21 cellular contexts compared by ENCODE assay signal in genomic region chr1:230284891-230285290, GRCh38.
DNase-seq lines count a peak whose midpoint lies in the region; ATAC-seq and TF ChIP-seq lines count a peak whose summit lies in the region.
"Had no signal": no experiment of that assay in that cellular context is flagged by ENCODE, and none has a peak within 500 bp of the region (broad histone marks: within the 10 kb centered on the region; RNA-seq: fewer than 3 reads in every experiment).

No MANE protein-coding gene starts in this region.

- WGBS in spleen, 5 donors, result 78 to 93% (median 88%) methylated on average over 10 of the region's 10 CpGs

- intact Hi-C loops in activated CD8-positive, alpha-beta T cell treated with anti-CD3 and anti-CD28 coated beads for 36 hours (cut with micrococcal nuclease), result no loop called here
- intact Hi-C loops in spleen (cut with DNase I; ENCODE audit: low total_unique reads), result no loop called here

- H3K27ac ChIP-seq in spleen, result no peak overlapping the region
- H3K27ac ChIP-seq: Peyer's patch had no signal

- no peak for TF ChIP-seq POLR2A in spleen (IDR thresholded peaks at IDR 0.05)

- H3K27me3 Mint-ChIP-seq in activated naive CD8-positive, alpha-beta T cell treated with anti-CD3 and anti-CD28 coated beads, Interleukin-2, amount 10 ng/mL, durations not matched to agents 7 days and 5 days, result peaks cover 2% of the 10 kb centered on the region
- H3K27me3 Mint-ChIP-seq in activated naive CD8-positive, alpha-beta T cell treated with anti-CD3 and anti-CD28 coated beads for 36 hours, result no peaks in the 10 kb centered on the region
- H3K27me3 Mint-ChIP-seq in activated CD8-positive, alpha-beta T cell treated with anti-CD3 and anti-CD28 coated beads for 36 hours, result no peaks in the 10 kb centered on the region
- peaks cover 19% of the 10 kb centered on the region for H3K27me3 Mint-ChIP-seq in mesothelial cell of epicardium (ENCODE audit: low read depth)

- H3K27me3 ChIP-seq in spleen (replicated peaks in 1 of 7), result no peaks in the 10 kb centered on the region
- H3K27me3 ChIP-seq: Peyer's patch had no signal

- ATAC-seq in activated naive CD8-positive, alpha-beta T cell treated with anti-CD3 and anti-CD28 coated beads, Interleukin-2, amount 10 ng/mL, durations not matched to agents 7 days and 5 days (ENCODE audit: low read depth), result no peak
- no peak for ATAC-seq in activated CD8-positive, alpha-beta T cell treated with anti-CD3 and anti-CD28 coated beads for 36 hours
- peak; percentile 28 for ATAC-seq in left lobe of liver

- H3K27ac Mint-ChIP-seq in activated naive CD8-positive, alpha-beta T cell treated with anti-CD3 and anti-CD28 coated beads, Interleukin-2, amount 10 ng/mL, durations not matched to agents 7 days and 5 days, result no peak overlapping the region
- no peak overlapping the region for H3K27ac Mint-ChIP-seq in activated naive CD8-positive, alpha-beta T cell treated with anti-CD3 and anti-CD28 coated beads for 36 hours
- H3K27ac Mint-ChIP-seq in activated CD8-positive, alpha-beta T cell treated with anti-CD3 and anti-CD28 coated beads for 36 hours, result peak overlapping the region; percentile 45
- no peak overlapping the region for H3K27ac Mint-ChIP-seq in mesothelial cell of epicardium

- no peak overlapping the region for H3K4me3 Mint-ChIP-seq in activated naive CD8-positive, alpha-beta T cell treated with anti-CD3 and anti-CD28 coated beads, Interleukin-2, amount 10 ng/mL, durations not matched to agents 7 days and 5 days
- no peak overlapping the region for H3K4me3 Mint-ChIP-seq in activated naive CD8-positive, alpha-beta T cell treated with anti-CD3 and anti-CD28 coated beads for 36 hours
- H3K4me3 Mint-ChIP-seq in activated CD8-positive, alpha-beta T cell treated with anti-CD3 and anti-CD28 coated beads for 36 hours, result no peak overlapping the region
- no peak overlapping the region for H3K4me3 Mint-ChIP-seq in mesothelial cell of epicardium
- H3K4me3 Mint-ChIP-seq: H9 had no signal

- no peaks in the 10 kb centered on the region for H3K9me3 ChIP-seq in spleen
- H3K9me3 ChIP-seq: Caco-2, Peyer's patch had no signal

- peaks cover 1% of the 10 kb centered on the region for H3K36me3 Mint-ChIP-seq in activated naive CD8-positive, alpha-beta T cell treated with anti-CD3 and anti-CD28 coated beads, Interleukin-2, amount 10 ng/mL, durations not matched to agents 7 days and 5 days
- peaks cover 2% of the 10 kb centered on the region for H3K36me3 Mint-ChIP-seq in activated naive CD8-positive, alpha-beta T cell treated with anti-CD3 and anti-CD28 coated beads for 36 hours
- peaks cover 7% of the 10 kb centered on the region for H3K36me3 Mint-ChIP-seq in activated CD8-positive, alpha-beta T cell treated with anti-CD3 and anti-CD28 coated beads for 36 hours (ENCODE audit: low read depth)
- peaks cover 2% of the 10 kb centered on the region for H3K36me3 Mint-ChIP-seq in mesothelial cell of epicardium

- peak; percentile 4 for DNase-seq in activated naive CD8-positive, alpha-beta T cell treated with anti-CD3 and anti-CD28 coated beads, Interleukin-2, amount 10 ng/mL, durations not matched to agents 7 days and 5 days
- no peak for DNase-seq in activated naive CD8-positive, alpha-beta T cell treated with anti-CD3 and anti-CD28 coated beads for 36 hours
- DNase-seq in activated CD8-positive, alpha-beta T cell treated with anti-CD3 and anti-CD28 coated beads for 36 hours, result no peak
- DNase-seq in left lobe of liver (ENCODE audit: low spot score) (no peak), spleen (peak; percentile 56), DMS 273 (lab: John Stamatoyannopoulos, UW; ENCODE audit: unreplicated experiment) (no peak), NCI-H1105 treated with DMSO at 0.1 percent for 48 hours (lab: John Stamatoyannopoulos, UW) (no peak), mesothelial cell of epicardium (ENCODE audit: low spot score in 2 of 2, unreplicated experiment in 2 of 2) (no peak)
- DNase-seq: ACHN, AML-193, Caco-2, H9, IMR-90, Karpas-422, MM.1S, NCI-H1092 treated with DMSO at 0.1 percent for 48 hours, NCI-H187, NCI-H226, NCI-H524 treated with DMSO at 0.1 percent for 48 hours, Right ventricle myocardium superior had no signal

- peaks cover 9 to 42% (median 27%) of the 10 kb centered on the region in 6 donors for H3K4me1 ChIP-seq in spleen
- H3K4me1 ChIP-seq: Caco-2 had no signal

- H3K4me3 ChIP-seq in spleen, result no peak overlapping the region
- H3K4me3 ChIP-seq: Peyer's patch had no signal

- peaks cover 0 to 18% (median 12%) of the 10 kb centered on the region in 6 donors for H3K36me3 ChIP-seq in spleen

- peaks cover 9% of the 10 kb centered on the region for H3K4me1 Mint-ChIP-seq in activated naive CD8-positive, alpha-beta T cell treated with anti-CD3 and anti-CD28 coated beads, Interleukin-2, amount 10 ng/mL, durations not matched to agents 7 days and 5 days
- H3K4me1 Mint-ChIP-seq in activated naive CD8-positive, alpha-beta T cell treated with anti-CD3 and anti-CD28 coated beads for 36 hours, result peaks cover 11% of the 10 kb centered on the region
- H3K4me1 Mint-ChIP-seq in activated CD8-positive, alpha-beta T cell treated with anti-CD3 and anti-CD28 coated beads for 36 hours (ENCODE audit: low read depth), result peaks cover 16% of the 10 kb centered on the region
- no peaks in the 10 kb centered on the region for H3K4me1 Mint-ChIP-seq in mesothelial cell of epicardium

- no peaks in the 10 kb centered on the region for H3K9me3 Mint-ChIP-seq in activated naive CD8-positive, alpha-beta T cell treated with anti-CD3 and anti-CD28 coated beads, Interleukin-2, amount 10 ng/mL, durations not matched to agents 7 days and 5 days
- H3K9me3 Mint-ChIP-seq in activated naive CD8-positive, alpha-beta T cell treated with anti-CD3 and anti-CD28 coated beads for 36 hours, result no peaks in the 10 kb centered on the region
- no peaks in the 10 kb centered on the region for H3K9me3 Mint-ChIP-seq in activated CD8-positive, alpha-beta T cell treated with anti-CD3 and anti-CD28 coated beads for 36 hours
- H3K9me3 Mint-ChIP-seq in mesothelial cell of epicardium, result no peaks in the 10 kb centered on the region
- H3K9me3 Mint-ChIP-seq: H9 had no signal

- CTCF ChIA-PET in activated CD8-positive, alpha-beta T cell treated with anti-CD3 and anti-CD28 coated beads for 36 hours (lab: Charles Lee), result no interaction called here

- POLR2A ChIA-PET in activated naive CD8-positive, alpha-beta T cell treated with anti-CD3 and anti-CD28 coated beads, Interleukin-2, amount 10 ng/mL, durations not matched to agents 7 days and 5 days (lab: Charles Lee), result no interaction called here
- POLR2A ChIA-PET in activated CD8-positive, alpha-beta T cell treated with anti-CD3 and anti-CD28 coated beads for 36 hours (lab: Charles Lee), result no interaction called here

- TF ChIP-seq CTCF in activated CD8-positive, alpha-beta T cell treated with anti-CD3 and anti-CD28 coated beads for 36 hours (IDR thresholded peaks at IDR 0.05), result no peak
- TF ChIP-seq CTCF in spleen (IDR thresholded peaks at IDR 0.05 in 8 of 11, conservative IDR thresholded peaks at IDR 0.05 in 3 of 11) (no peak), mesothelial cell of epicardium (IDR thresholded peaks at IDR 0.05; ENCODE audit: unreplicated experiment) (no peak)

Comparison
In these comparisons a context has a peak if more than half of its experiments do, and no peak if none do; other contexts are left out.
1. DNase-seq: peak in activated naive CD8-positive, alpha-beta T cell treated with anti-CD3 and anti-CD28 coated beads, Interleukin-2, amount 10 ng/mL, durations not matched to agents 7 days and 5 days (single experiment) and spleen (single experiment); none in activated naive CD8-positive, alpha-beta T cell treated with anti-CD3 and anti-CD28 coated beads for 36 hours (single experiment), activated CD8-positive, alpha-beta T cell treated with anti-CD3 and anti-CD28 coated beads for 36 hours (single experiment), left lobe of liver (single experiment), DMS 273 (single experiment), NCI-H1105 treated with DMSO at 0.1 percent for 48 hours (single experiment) and mesothelial cell of epicardium (0 of 2).